Comparison of ENCODE assay signal across 7 cellular contexts in the genomic region with DNA sequence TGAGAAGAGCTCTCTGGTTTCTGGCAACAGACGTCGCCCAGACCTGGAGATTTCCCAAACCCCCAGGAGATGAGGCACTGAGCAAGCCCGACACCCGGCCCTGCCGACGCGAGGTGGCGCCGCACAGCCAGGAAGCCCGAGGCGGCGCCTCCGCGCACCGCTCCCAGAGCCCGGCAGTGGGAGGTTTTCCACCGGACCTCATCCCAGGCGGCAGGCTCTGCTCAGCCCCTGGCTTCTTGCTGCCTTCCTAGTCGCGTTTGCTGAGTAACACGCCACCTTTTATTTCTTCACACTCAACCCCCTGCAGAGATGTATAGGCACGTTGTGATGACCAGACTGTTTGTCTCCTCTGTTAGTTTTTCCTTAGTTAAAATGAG. TPM values are rescaled to one million over a fixed set of nuclear protein-coding genes. Genes with fewer than 3 reads are reported as not detected.
DNase-seq lines count a peak whose midpoint lies in the region; ATAC-seq and TF ChIP-seq lines count a peak whose summit lies in the region.

No MANE protein-coding gene starts in this region.

- H3K4me2 ChIP-seq in mesendoderm (ENCODE audit: low read length): no peak overlapping the region

- H2BK5ac ChIP-seq in mesendoderm (ENCODE audit: low read length): no peak overlapping the region

- peak; percentile 63 for TF ChIP-seq CTCF in epithelial cell of esophagus (IDR thresholded peaks at IDR 0.05; ENCODE audit: insufficient read depth, low read depth, low read length, missing control alignments)
- TF ChIP-seq CTCF in upper lobe of right lung (IDR thresholded peaks at IDR 0.05): peak; percentile 57

- H3K27ac ChIP-seq in SJSA1 (no peak overlapping the region), mesendoderm (ENCODE audit: low read depth, low read length) (no peak overlapping the region), upper lobe of right lung (no peak overlapping the region)

- peaks cover 20% of the 10 kb centered on the region for H3K27me3 Mint-ChIP-seq in activated T-helper 2 cell treated with anti-CD3 and anti-CD28 coated beads, Interferon-gamma antibody, Interleukin-2, Interleukin-4, amounts not matched to agents 10 μg/mL and 5 μg/mL and 100 μg/mL, durations not matched to agents 14 hours and 24 hours and 36 hours (ENCODE audit: low read depth)

- H2AK5ac ChIP-seq in mesendoderm (ENCODE audit: low read length): no peak overlapping the region

- no peaks in the 10 kb centered on the region for H3K9me3 ChIP-seq in SJSA1 (replicated peaks)
- no peaks in the 10 kb centered on the region for H3K9me3 ChIP-seq in upper lobe of right lung

- H3K9ac ChIP-seq in mesendoderm (ENCODE audit: low read length): no peak overlapping the region

- no peak overlapping the region for H2BK15ac ChIP-seq in mesendoderm (replicated peaks; ENCODE audit: low read depth)

- intact Hi-C loops in upper lobe of right lung (cut with DNase I): no loop called here
- intact Hi-C loops in activated T-helper 2 cell treated with anti-CD3 and anti-CD28 coated beads, Interferon-gamma antibody, Interleukin-2, Interleukin-4, amounts not matched to agents 10 μg/mL and 5 μg/mL and 100 μg/mL, durations not matched to agents 14 hours and 24 hours and 36 hours (cut with micrococcal nuclease): loop anchor here (10.0 kb wide), 1 partner anchor 391 kb away; no protein-coding TSS in a partner anchor

- no peak overlapping the region for H4K5ac ChIP-seq in mesendoderm (ENCODE audit: low read length)

- H3K9me3 Mint-ChIP-seq in activated T-helper 2 cell treated with anti-CD3 and anti-CD28 coated beads, Interferon-gamma antibody, Interleukin-2, Interleukin-4, amounts not matched to agents 10 μg/mL and 5 μg/mL and 100 μg/mL, durations not matched to agents 14 hours and 24 hours and 36 hours: no peaks in the 10 kb centered on the region

- H3K4me1 ChIP-seq in SJSA1 (replicated peaks) (no peaks in the 10 kb centered on the region), mesendoderm (ENCODE audit: control insufficient read depth, low read depth, low read length) (no peaks in the 10 kb centered on the region), upper lobe of right lung (peaks cover 6% of the 10 kb centered on the region)

- H3K4me1 Mint-ChIP-seq in activated T-helper 2 cell treated with anti-CD3 and anti-CD28 coated beads, Interferon-gamma antibody, Interleukin-2, Interleukin-4, amounts not matched to agents 10 μg/mL and 5 μg/mL and 100 μg/mL, durations not matched to agents 14 hours and 24 hours and 36 hours (ENCODE audit: low read depth): peaks cover 3% of the 10 kb centered on the region

- no peak overlapping the region for H3K23ac ChIP-seq in mesendoderm (ENCODE audit: low read length)

- H3K79me1 ChIP-seq in mesendoderm (ENCODE audit: low read length): no peaks in the 10 kb centered on the region

- no peaks in the 10 kb centered on the region; the same call in 1 of the 2 replicates for H3K27me3 ChIP-seq in SJSA1 (replicated peaks)
- no peaks in the 10 kb centered on the region for H3K27me3 ChIP-seq in mesendoderm (ENCODE audit: insufficient read depth, low read length, poor library complexity)
- peaks cover 31% of the 10 kb centered on the region for H3K27me3 ChIP-seq in upper lobe of right lung

- no peaks in the 10 kb centered on the region for H3K36me3 Mint-ChIP-seq in activated T-helper 2 cell treated with anti-CD3 and anti-CD28 coated beads, Interferon-gamma antibody, Interleukin-2, Interleukin-4, amounts not matched to agents 10 μg/mL and 5 μg/mL and 100 μg/mL, durations not matched to agents 14 hours and 24 hours and 36 hours (ENCODE audit: low read depth)

- H3K27ac Mint-ChIP-seq in activated T-helper 2 cell treated with anti-CD3 and anti-CD28 coated beads, Interferon-gamma antibody, Interleukin-2, Interleukin-4, amounts not matched to agents 10 μg/mL and 5 μg/mL and 100 μg/mL, durations not matched to agents 14 hours and 24 hours and 36 hours: no peak overlapping the region

- peak; percentile 9 for DNase-seq in GM04503 (ENCODE audit: low read depth)
- DNase-seq in Jurkat, Clone E6-1 (ENCODE audit: low read depth, low spot score): peak; percentile 9
- peak; percentile 36 to 56 for DNase-seq in SJSA1 (ENCODE audit: low read depth in 1 of 2, low spot score in 2 of 2)
- DNase-seq in epithelial cell of esophagus (ENCODE audit: low read depth): peak; percentile 81
- DNase-seq in mesendoderm: peak; percentile 85
- peak; percentile 85 for DNase-seq in upper lobe of right lung
- DNase-seq in activated T-helper 2 cell treated with anti-CD3 and anti-CD28 coated beads, Interferon-gamma antibody, Interleukin-2, Interleukin-4, amounts not matched to agents 10 μg/mL and 5 μg/mL and 100 μg/mL, durations not matched to agents 14 hours and 24 hours and 36 hours (ENCODE audit: low spot score): no peak

- H3K4me3 ChIP-seq in Jurkat, Clone E6-1 (ENCODE audit: low read length): no peak overlapping the region
- no peak overlapping the region for H3K4me3 ChIP-seq in SJSA1
- no peak overlapping the region for H3K4me3 ChIP-seq in epithelial cell of esophagus (ENCODE audit: low read length)
- no peak overlapping the region for H3K4me3 ChIP-seq in mesendoderm (ENCODE audit: low read length)
- H3K4me3 ChIP-seq in upper lobe of right lung: no peak overlapping the region

- no peak overlapping the region for H4K8ac ChIP-seq in mesendoderm (ENCODE audit: low read depth, low read length)

- H3K4ac ChIP-seq in mesendoderm (ENCODE audit: low read depth, low read length): no peak overlapping the region

- no peaks in the 10 kb centered on the region for H3K79me2 ChIP-seq in mesendoderm (ENCODE audit: control insufficient read depth, insufficient read depth, low read length)

- ATAC-seq in upper lobe of right lung: peak; percentile 93

- no peak overlapping the region for H3K4me3 Mint-ChIP-seq in activated T-helper 2 cell treated with anti-CD3 and anti-CD28 coated beads, Interferon-gamma antibody, Interleukin-2, Interleukin-4, amounts not matched to agents 10 μg/mL and 5 μg/mL and 100 μg/mL, durations not matched to agents 14 hours and 24 hours and 36 hours (ENCODE audit: low read depth)

- H3K56ac ChIP-seq in mesendoderm (ENCODE audit: low read length): no peak overlapping the region

- no peak overlapping the region for H3K18ac ChIP-seq in mesendoderm (ENCODE audit: low read length)

- H2BK120ac ChIP-seq in mesendoderm (ENCODE audit: low read depth, low read length): no peak overlapping the region

- H3K36me3 ChIP-seq in SJSA1 (no peaks in the 10 kb centered on the region), mesendoderm (ENCODE audit: control insufficient read depth, insufficient read depth, low read length) (no peaks in the 10 kb centered on the region), upper lobe of right lung (no peaks in the 10 kb centered on the region)

- WGBS in mesendoderm (ENCODE audit: extremely low coverage, insufficient coverage, low lambda C conversion rate): no CpG with 5 or more reads among the region's 22 CpGs

RNA-seq across cellular contexts. Expression of a gene that starts 56.3 kb away (rescaled TPM):
- polyA plus RNA-seq in Jurkat, Clone E6-1 (2012; ENCODE audit: insufficient read depth, insufficient read length): 4.5 TPM
- 4.2 and 8.3 TPM in 2 replicates for total RNA-seq in SJSA1 (2014; rRNA removed; shearing (Covaris generic))
- 0.72 TPM for polyA plus RNA-seq in mesendoderm (2013, experiment 1 of 2)
- polyA plus RNA-seq in mesendoderm (2013, experiment 2 of 2): 0.71 TPM
- 31.6 TPM for total RNA-seq in upper lobe of right lung
- 0.14 and 0.27 TPM in 2 replicates for total RNA-seq in activated T-helper 2 cell treated with anti-CD3 and anti-CD28 coated beads, Interferon-gamma antibody, Interleukin-2, Interleukin-4, amounts not matched to agents 10 μg/mL and 5 μg/mL and 100 μg/mL, durations not matched to agents 14 hours and 24 hours and 36 hours
